9 cellular contexts compared by ENCODE assay signal in the genomic region with DNA sequence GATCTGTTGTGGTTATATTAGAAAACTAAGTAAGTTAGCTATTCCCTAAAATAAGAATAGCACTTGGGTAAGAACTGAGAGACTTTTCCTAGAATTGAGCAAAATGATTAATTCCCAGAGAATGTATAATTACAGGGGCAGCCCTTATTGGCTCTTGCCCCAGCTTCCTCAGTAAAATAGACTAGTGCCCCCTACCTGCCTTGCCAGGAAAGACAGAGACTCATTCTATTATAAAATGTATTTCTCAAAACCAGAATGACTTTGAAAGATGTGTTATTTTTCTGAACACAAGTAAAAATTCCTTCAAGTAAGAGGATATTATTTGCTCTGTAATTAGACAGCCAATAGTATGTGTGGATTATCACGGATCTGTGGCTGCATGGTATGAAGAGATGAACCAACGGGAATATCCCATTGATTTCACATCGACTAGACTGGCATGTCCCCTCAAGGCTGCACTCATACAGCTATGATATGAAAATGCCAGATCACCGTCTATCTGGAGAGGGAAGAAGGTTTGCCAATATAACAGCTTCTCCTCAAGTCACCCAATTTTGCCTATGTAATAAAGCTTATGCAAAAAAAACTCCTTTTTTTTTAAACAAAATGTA. TPM values are rescaled to one million over a fixed set of nuclear protein-coding genes. Genes with fewer than 3 reads are reported as not detected.
DNase-seq lines count a peak whose midpoint lies in the region; ATAC-seq, FAIRE-seq and TF ChIP-seq lines count a peak whose summit lies in the region.
"Had no signal": no experiment of that assay in that cellular context is flagged by ENCODE, and none has a peak within 500 bp of the region (broad histone marks: within the 10 kb centered on the region; RNA-seq: fewer than 3 reads in every experiment).

No MANE protein-coding gene starts in this region.

- H3K4me1 ChIP-seq in PC-3 (ENCODE audit: insufficient read depth, low read length) (peaks cover 45% of the 10 kb centered on the region), cardiac muscle cell (ENCODE audit: low read depth) (peaks cover 20% of the 10 kb centered on the region), skeletal muscle satellite cell (ENCODE audit: control insufficient read depth, insufficient read depth, low read length) (peaks cover 65% of the 10 kb centered on the region)

- H3K4me2 ChIP-seq in PC-3 (ENCODE audit: low read length) (no peak overlapping the region), skeletal muscle satellite cell (ENCODE audit: low read length) (peak overlapping the region; percentile 66)

- no peak overlapping the region for H3K4me3 ChIP-seq in PC-3 (ENCODE audit: low read length)
- no peak overlapping the region for H3K4me3 ChIP-seq in cardiac muscle cell
- H3K4me3 ChIP-seq in skeletal muscle satellite cell (ENCODE audit: low read length): no peak overlapping the region

- H3K9me3 ChIP-seq in PC-3 (ENCODE audit: low read length) (no peaks in the 10 kb centered on the region), cardiac muscle cell (ENCODE audit: low read depth) (no peaks in the 10 kb centered on the region), skeletal muscle satellite cell (replicated peaks; ENCODE audit: low read length) (no peaks in the 10 kb centered on the region)

- POLR2A ChIA-PET in PC-3 (lab: Charles Lee; ENCODE audit: unreplicated experiment): no interaction called here

- intact Hi-C loops in PC-3 (cut with micrococcal nuclease): loop anchor here (1.0 kb wide), 1 partner anchor 85 kb away; no protein-coding TSS in a partner anchor

- no peaks in the 10 kb centered on the region for H3K9me3 Mint-ChIP-seq in activated naive CD8-positive, alpha-beta T cell (ENCODE audit: low read depth)

- peaks cover 4% of the 10 kb centered on the region for H3K36me3 Mint-ChIP-seq in activated naive CD8-positive, alpha-beta T cell

- H2AFZ ChIP-seq in PC-3 (ENCODE audit: low read length): no peak overlapping the region

- H3K36me3 ChIP-seq in PC-3 (ENCODE audit: low read depth, low read length): no peaks in the 10 kb centered on the region; the same call in 1 of the 2 replicates
- H3K36me3 ChIP-seq in cardiac muscle cell: no peaks in the 10 kb centered on the region
- no peaks in the 10 kb centered on the region for H3K36me3 ChIP-seq in skeletal muscle satellite cell (ENCODE audit: insufficient read depth, low read length)

- H3K4me3 Mint-ChIP-seq in activated naive CD8-positive, alpha-beta T cell: peak overlapping the region; percentile 11

- H3K27ac Mint-ChIP-seq in activated naive CD8-positive, alpha-beta T cell: peak overlapping the region; percentile 58

- no TSS peak for BruUV-seq in PC-3 (replicated peaks; lab: Mats Ljungman, UMichigan)

- no peak overlapping the region for H3K27ac ChIP-seq in PC-3 (ENCODE audit: low read length)
- no peak overlapping the region for H3K27ac ChIP-seq in cardiac muscle cell

- no peak for FAIRE-seq in urothelium cell line (lab: Jason Lieb, UNC)
- FAIRE-seq: islet of Langerhans had no signal

- no peaks in the 10 kb centered on the region for H3K27me3 ChIP-seq in PC-3 (ENCODE audit: low read length)
- H3K27me3 ChIP-seq in cardiac muscle cell: no peaks in the 10 kb centered on the region
- no peaks in the 10 kb centered on the region for H3K27me3 ChIP-seq in skeletal muscle satellite cell (ENCODE audit: control insufficient read depth, insufficient read depth, low read length)

- peaks cover 22% of the 10 kb centered on the region for H4K20me1 ChIP-seq in PC-3 (ENCODE audit: low read length)

- peaks cover 76% of the 10 kb centered on the region for H3K4me1 Mint-ChIP-seq in activated naive CD8-positive, alpha-beta T cell (ENCODE audit: low read depth)

- TF ChIP-seq CTCF in PC-3 (conservative IDR thresholded peaks at IDR 0.05; ENCODE audit: low read depth, low read length): peak; percentile 87
- peak; percentile 81 for TF ChIP-seq CTCF in cardiac muscle cell (IDR thresholded peaks at IDR 0.05; ENCODE audit: low read depth, low read length)

- no peaks in the 10 kb centered on the region for H3K27me3 Mint-ChIP-seq in activated naive CD8-positive, alpha-beta T cell

- no peaks in the 10 kb centered on the region for H3K9me2 ChIP-seq in PC-3 (replicated peaks; ENCODE audit: low read length)

- H3K9ac ChIP-seq in PC-3 (ENCODE audit: low read length) (no peak overlapping the region), skeletal muscle satellite cell (ENCODE audit: low read depth, low read length) (peak overlapping the region; percentile 30)

- CTCF ChIA-PET in PC-3 (lab: Charles Lee): interaction anchor here (0.5 to 1.5 kb wide), 3 partner anchors 26 to 85 kb away, joined by 3 to 11 read pairs (median 3); no protein-coding TSS in a partner anchor

- ATAC-seq in GM21529 (IDR thresholded peaks at IDR 0.05; ENCODE audit: unreplicated experiment) (peak; percentile 51), PC-3 (peak; percentile 6; the same call in 1 of the 2 replicates)

- H3K79me2 ChIP-seq in PC-3 (ENCODE audit: low read length): peaks cover 39% of the 10 kb centered on the region

- H3F3A ChIP-seq in PC-3 (ENCODE audit: low read length, unreplicated experiment): no peaks in the 10 kb centered on the region

- DNase-seq in AML-193 (lab: John Stamatoyannopoulos, UW): peak; percentile 59 to 67
- DNase-seq in PC-3: peak; percentile 58
- peak in 1 of 2 donors; percentile 83 for DNase-seq in cardiac muscle cell (ENCODE audit: low read depth in 1 of 2, low spot score in 1 of 2)
- no peak for DNase-seq in NCI-H187 (lab: John Stamatoyannopoulos, UW)
- no peak for DNase-seq in urothelium cell line (ENCODE audit: low spot score)

RNA-seq across cellular contexts. Expression of a gene that starts 7.4 kb away (rescaled TPM):
- total RNA-seq in PC-3 (2014; rRNA removed) (60.0 and 64.3 TPM in 2 replicates), cardiac muscle cell (50.2 and 80.8 TPM in 2 replicates)
- 180 and 181 TPM in 2 replicates for polyA plus RNA-seq in cardiac muscle cell
- total RNA-seq in skeletal muscle satellite cell (2012; rRNA removed): 37.0 and 37.6 TPM in 2 replicates

RNA-seq across cellular contexts. Expression of a gene that starts 11.0 kb away (rescaled TPM):
- 1.2 and 3.5 TPM in 2 replicates for total RNA-seq in PC-3 (2014; rRNA removed)
- 0.42 and 2.0 TPM in 2 replicates for total RNA-seq in cardiac muscle cell
- polyA plus RNA-seq in cardiac muscle cell: 0.09 and 0.45 TPM in 2 replicates
- 26.9 and 32.2 TPM in 2 replicates for total RNA-seq in skeletal muscle satellite cell (2012; rRNA removed)

Comparison
In these comparisons a context has a peak if more than half of its experiments do, and no peak if none do; other contexts are left out.
1. DNase-seq: peak in AML-193 (2 of 2) and PC-3 (single experiment); none in NCI-H187 (0 of 2) and urothelium cell line (single experiment).